In genomic region chr17:10316986-10317834, GRCh38 we compare ENCODE assay signal across 8 cellular contexts. TPM values are rescaled to one million over a fixed set of nuclear protein-coding genes. Genes with fewer than 3 reads are reported as not detected.
DNase-seq lines count a peak whose midpoint lies in the region; ATAC-seq lines count a peak whose summit lies in the region.

No MANE protein-coding gene starts in this region.

- H3K27me3 ChIP-seq in H7 (ENCODE audit: control insufficient read depth, insufficient read depth, low read length): no peaks in the 10 kb centered on the region

- peaks cover 13% of the 10 kb centered on the region in 2 donors for H3K27me3 Mint-ChIP-seq in natural killer cell treated with Interleukin-12 subunit alpha and Interleukin-12 subunit beta and Interleukin-15 and Interleukin-18, amount 100 ng/mL, for 72 hours

- peak overlapping the region; percentile 76 for H3K4me3 Mint-ChIP-seq in natural killer cell treated with Interleukin-12 subunit alpha and Interleukin-12 subunit beta and Interleukin-15 and Interleukin-18, amount 100 ng/mL, for 72 hours

- ATAC-seq in natural killer cell treated with Interleukin-12 subunit alpha and Interleukin-12 subunit beta and Interleukin-15 and Interleukin-18, amount 100 ng/mL, for 72 hours: peak; percentile 81 to 83
- ATAC-seq in HG03039 (IDR thresholded peaks at IDR 0.05; ENCODE audit: unreplicated experiment) (no peak), HG03135 (IDR thresholded peaks at IDR 0.05; ENCODE audit: unreplicated experiment) (no peak), HG02678 (IDR thresholded peaks at IDR 0.05; ENCODE audit: unreplicated experiment) (no peak)

- peak; percentile 85 for DNase-seq in ELF-1 (ENCODE audit: low read depth, low spot score)
- DNase-seq in H7: peak; percentile 82
- peak; percentile 50 for DNase-seq in RKO (ENCODE audit: low spot score)
- DNase-seq in ecto neural progenitor cell (ENCODE audit: low spot score): peak; percentile 76
- DNase-seq in natural killer cell treated with Interleukin-12 subunit alpha and Interleukin-12 subunit beta and Interleukin-15 and Interleukin-18, amount 100 ng/mL, for 72 hours (ENCODE audit: low spot score): peak; percentile 72

- H3K4me3 ChIP-seq in H7 (ENCODE audit: insufficient read depth, low read depth, low read length): no peak overlapping the region

- H3K9me3 Mint-ChIP-seq in natural killer cell treated with Interleukin-12 subunit alpha and Interleukin-12 subunit beta and Interleukin-15 and Interleukin-18, amount 100 ng/mL, for 72 hours: no peaks in the 10 kb centered on the region

- H3K36me3 ChIP-seq in H7 (replicated peaks; ENCODE audit: control insufficient read depth, insufficient read depth, low read length): no peaks in the 10 kb centered on the region

- peaks cover 12% of the 10 kb centered on the region in 2 donors for H3K4me1 Mint-ChIP-seq in natural killer cell treated with Interleukin-12 subunit alpha and Interleukin-12 subunit beta and Interleukin-15 and Interleukin-18, amount 100 ng/mL, for 72 hours (ENCODE audit: low read depth in 2 of 2)

- peak overlapping the region; percentile 44 to 56 for H3K27ac Mint-ChIP-seq in natural killer cell treated with Interleukin-12 subunit alpha and Interleukin-12 subunit beta and Interleukin-15 and Interleukin-18, amount 100 ng/mL, for 72 hours

- H3K36me3 Mint-ChIP-seq in natural killer cell treated with Interleukin-12 subunit alpha and Interleukin-12 subunit beta and Interleukin-15 and Interleukin-18, amount 100 ng/mL, for 72 hours: no peaks in the 10 kb centered on the region

RNA-seq across cellular contexts. Expression of gene MYH13, which starts 55.6 kb away (rescaled TPM):
- 0.22 TPM in 1 of 2 replicates, not detected in the other for total RNA-seq in H7 (2014; rRNA removed; shearing (Covaris generic))
- not detected for total RNA-seq in natural killer cell treated with Interleukin-12 subunit alpha and Interleukin-12 subunit beta and Interleukin-15 and Interleukin-18, amount 100 ng/mL, for 72 hours

Comparison
In these comparisons a context has a peak if more than half of its experiments do, and no peak if none do; other contexts are left out.
1. ATAC-seq: peak in natural killer cell treated with Interleukin-12 subunit alpha and Interleukin-12 subunit beta and Interleukin-15 and Interleukin-18, amount 100 ng/mL, for 72 hours (2 of 2); none in HG03039 (single experiment), HG03135 (single experiment) and HG02678 (single experiment).
2. Peak in every context shown above with its lines, with median percentiles within 50 percentile points of each other: DNase-seq.